20 cellular contexts compared by ENCODE assay signal in genomic region chr15:78691167-78691872, GRCh38. TPM values are rescaled to one million over a fixed set of nuclear protein-coding genes. Genes with fewer than 3 reads are reported as not detected.
DNase-seq lines count a peak whose midpoint lies in the region.
"Had no signal": no experiment of that assay in that cellular context is flagged by ENCODE, and none has a peak within 500 bp of the region (broad histone marks: within the 10 kb centered on the region; RNA-seq: fewer than 3 reads in every experiment).

No MANE protein-coding gene starts in this region.

- peak; percentile 38 for DNase-seq in activated effector memory CD4-positive, alpha-beta T cell treated with anti-CD3 and anti-CD28 coated beads, Interleukin-2, amount 50 U/mL, for 16 hours
- no peak for DNase-seq in activated effector memory CD4-positive, alpha-beta T cell treated with Interleukin-2 at 50 U/mL for 16 hours
- DNase-seq in astrocyte of the hippocampus (ENCODE audit: low read depth, low spot score) (peak; percentile 15), lung microvascular endothelial cell (ENCODE audit: low read depth in 2 of 2) (peak; percentile 22 to 65), cerebellar nuclear complex (lab: John Stamatoyannopoulos, UW) (no peak), SIG-M5 treated with dmso at 0.1 percent for 504 hours (lab: John Stamatoyannopoulos, UW; ENCODE audit: unreplicated experiment) (no peak), NCI-H82 treated with DMSO at 0.1 percent for 48 hours (lab: John Stamatoyannopoulos, UW; ENCODE audit: unreplicated experiment) (no peak), NCI-H1930 (lab: John Stamatoyannopoulos, UW) (no peak)
- DNase-seq: COR-L47; DMS153; EL; HFFc6; KBM-7; NCI-H1436 treated with DMSO at 0.1 percent for 48 hours; NCI-H2081 treated with DMSO at 0.1 percent for 48 hours; NCI-H345; NCI-H526 treated with DMSO at 0.1 percent for 48 hours; NK-92 treated with Interleukin-12 subunit alpha and Interleukin-12 subunit beta, amount 100 ng/mL, for 24 hours had no signal

RNA-seq across cellular contexts. Expression of gene CHRNB4, which starts 50.3 kb away (rescaled TPM):
- total RNA-seq in lung microvascular endothelial cell, result not detected in 2 replicates
- total RNA-seq: A172, HFFc6, PC-3 had no signal

Comparison
In these comparisons a context has a peak if more than half of its experiments do, and no peak if none do; other contexts are left out.
1. DNase-seq: peak in activated effector memory CD4-positive, alpha-beta T cell treated with anti-CD3 and anti-CD28 coated beads, Interleukin-2, amount 50 U/mL, for 16 hours (single experiment), astrocyte of the hippocampus (single experiment) and lung microvascular endothelial cell (2 of 2); none in activated effector memory CD4-positive, alpha-beta T cell treated with Interleukin-2 at 50 U/mL for 16 hours (single experiment), cerebellar nuclear complex (0 of 2), SIG-M5 treated with dmso at 0.1 percent for 504 hours (single experiment), NCI-H82 treated with DMSO at 0.1 percent for 48 hours (single experiment) and NCI-H1930 (0 of 2).